Comparison of ENCODE assay signal across 1 cellular context in the genomic region with DNA sequence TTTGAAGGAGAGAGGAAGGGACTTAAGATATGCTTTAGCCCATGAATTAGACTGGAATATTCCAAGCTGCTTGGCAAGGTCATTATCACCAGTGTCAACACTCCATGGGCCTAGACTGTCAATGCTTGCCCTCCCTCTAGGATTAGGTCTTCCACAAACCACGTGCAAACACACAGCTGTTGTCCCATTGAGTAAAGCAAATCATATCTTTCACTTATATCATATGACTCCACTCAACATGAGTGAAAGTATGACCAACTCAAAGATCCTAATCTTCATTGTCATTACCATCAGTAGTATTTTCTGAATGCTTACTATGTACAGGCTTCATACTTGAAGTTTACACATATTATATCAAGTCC.
TF ChIP-seq lines count a peak whose summit lies in the region.

No MANE protein-coding gene starts in this region.

TF ChIP-seq in HepG2, 621 proteins besides CTCF, POLR2A, EP300 and RAD21 (continued from another document and continues in another):
- TF ChIP-seq HNF1A (IDR thresholded peaks at IDR 0.05; ENCODE audit: low read depth) (no peak), HNF1A (CRISPR knock-in tag; IDR thresholded peaks at IDR 0.05; ENCODE audit: borderline replicate concordance) (no peak), RFXAP (CRISPR knock-in tag; IDR thresholded peaks at IDR 0.05; ENCODE audit: borderline replicate concordance) (no peak), RXRB (CRISPR knock-in tag; IDR thresholded peaks at IDR 0.05; ENCODE audit: borderline replicate concordance) (peak; percentile 71), ZBTB37 (CRISPR knock-in tag; IDR thresholded peaks at IDR 0.05) (no peak), EHMT2 (IDR thresholded peaks at IDR 0.05; ENCODE audit: borderline replicate concordance, low read depth, low read length) (peak; percentile 46; the same call in 1 of the 2 replicates), TBX2 (CRISPR knock-in tag; IDR thresholded peaks at IDR 0.05; ENCODE audit: borderline replicate concordance) (no peak), NCOR1 (IDR thresholded peaks at IDR 0.05; ENCODE audit: borderline replicate concordance, low read length) (no peak), PPARG (CRISPR knock-in tag; conservative IDR thresholded peaks at IDR 0.05) (no peak), DR1 (CRISPR knock-in tag; IDR thresholded peaks at IDR 0.05) (no peak), ZNF709 (CRISPR knock-in tag; IDR thresholded peaks at IDR 0.05) (no peak), TEAD2 (CRISPR knock-in tag; IDR thresholded peaks at IDR 0.05) (no peak), NBN (conservative IDR thresholded peaks at IDR 0.05) (no peak), ZNF441 (CRISPR knock-in tag; IDR thresholded peaks at IDR 0.05; ENCODE audit: borderline replicate concordance) (no peak), ZNF138 (CRISPR knock-in tag; IDR thresholded peaks at IDR 0.05; ENCODE audit: low read depth) (no peak), KMT2B (CRISPR knock-in tag; IDR thresholded peaks at IDR 0.05) (no peak), SOX6 (IDR thresholded peaks at IDR 0.05) (no peak), SOX6 (CRISPR knock-in tag; IDR thresholded peaks at IDR 0.05) (peak; percentile 45; the same call in 1 of the 2 replicates), NPAS2 (CRISPR knock-in tag; IDR thresholded peaks at IDR 0.05; ENCODE audit: borderline replicate concordance) (no peak), SNAI1 (CRISPR knock-in tag; IDR thresholded peaks at IDR 0.05; ENCODE audit: borderline replicate concordance) (no peak), CHCHD3 (CRISPR knock-in tag; IDR thresholded peaks at IDR 0.05) (no peak), TCF7L2 (IDR thresholded peaks at IDR 0.05; ENCODE audit: low read depth, low read length) (no peak), KAT2B (IDR thresholded peaks at IDR 0.05; ENCODE audit: borderline replicate concordance, low read depth, low read length) (no peak), ATF4 (CRISPR knock-in tag; IDR thresholded peaks at IDR 0.05) (no peak), ZNF530 (CRISPR knock-in tag; IDR thresholded peaks at IDR 0.05; ENCODE audit: low read depth) (no peak), SIX1 (CRISPR knock-in tag; IDR thresholded peaks at IDR 0.05; ENCODE audit: borderline replicate concordance) (peak; percentile 27; the same call in 1 of the 2 replicates), ZNF251 (CRISPR knock-in tag; IDR thresholded peaks at IDR 0.05) (no peak), JUNB (CRISPR knock-in tag; IDR thresholded peaks at IDR 0.05; ENCODE audit: borderline replicate concordance) (no peak), ZNF737 (CRISPR knock-in tag; IDR thresholded peaks at IDR 0.05; ENCODE audit: borderline replicate concordance) (no peak), SIN3A (IDR thresholded peaks at IDR 0.05; ENCODE audit: borderline replicate concordance, low read depth, low read length) (0 out of 2 replicates have a peak, but pooled peaks have one; percentile 62), ZNF343 (CRISPR knock-in tag; IDR thresholded peaks at IDR 0.05) (no peak), ATF2 (CRISPR knock-in tag; IDR thresholded peaks at IDR 0.05) (no peak), FLYWCH1 (CRISPR knock-in tag; IDR thresholded peaks at IDR 0.05) (no peak), STAT5B (CRISPR knock-in tag; IDR thresholded peaks at IDR 0.05) (no peak), BCL6 (CRISPR knock-in tag; IDR thresholded peaks at IDR 0.05) (peak; percentile 97), ZFP82 (CRISPR knock-in tag; IDR thresholded peaks at IDR 0.05; ENCODE audit: borderline replicate concordance) (peak; percentile 39; the same call in 1 of the 2 replicates), IRF2 (CRISPR knock-in tag; IDR thresholded peaks at IDR 0.05) (peak; percentile 57; the same call in 1 of the 2 replicates), SIN3B (IDR thresholded peaks at IDR 0.05; ENCODE audit: low read length) (no peak), RAD51 (IDR thresholded peaks at IDR 0.05; ENCODE audit: borderline replicate concordance) (no peak), PRPF4 (IDR thresholded peaks at IDR 0.05; ENCODE audit: low read depth, low read length, poor library complexity, severe bottlenecking) (no peak), KLF16 (CRISPR knock-in tag; IDR thresholded peaks at IDR 0.05) (no peak), ZNF816 (CRISPR knock-in tag; IDR thresholded peaks at IDR 0.05; ENCODE audit: borderline replicate concordance) (peak; percentile 72; the same call in 1 of the 2 replicates), SPEN (CRISPR knock-in tag; IDR thresholded peaks at IDR 0.05; ENCODE audit: low read depth) (no peak), RCOR2 (CRISPR knock-in tag; IDR thresholded peaks at IDR 0.05) (no peak), ZNF800 (CRISPR knock-in tag; IDR thresholded peaks at IDR 0.05) (no peak), RXRA (CRISPR knock-in tag; IDR thresholded peaks at IDR 0.05) (no peak; the same call in 1 of the 2 replicates)
- TF ChIP-seq, protein P1, sequence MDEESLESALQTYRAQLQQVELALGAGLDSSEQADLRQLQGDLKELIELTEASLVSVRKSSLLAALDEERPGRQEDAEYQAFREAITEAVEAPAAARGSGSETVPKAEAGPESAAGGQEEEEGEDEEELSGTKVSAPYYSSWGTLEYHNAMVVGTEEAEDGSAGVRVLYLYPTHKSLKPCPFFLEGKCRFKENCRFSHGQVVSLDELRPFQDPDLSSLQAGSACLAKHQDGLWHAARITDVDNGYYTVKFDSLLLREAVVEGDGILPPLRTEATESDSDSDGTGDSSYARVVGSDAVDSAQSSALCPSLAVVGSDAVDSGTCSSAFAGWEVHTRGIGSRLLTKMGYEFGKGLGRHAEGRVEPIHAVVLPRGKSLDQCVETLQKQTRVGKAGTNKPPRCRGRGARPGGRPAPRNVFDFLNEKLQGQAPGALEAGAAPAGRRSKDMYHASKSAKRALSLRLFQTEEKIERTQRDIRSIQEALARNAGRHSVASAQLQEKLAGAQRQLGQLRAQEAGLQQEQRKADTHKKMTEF (CRISPR knock-in tag; IDR thresholded peaks at IDR 0.05) = no peak
- TF ChIP-seq, protein P2, sequence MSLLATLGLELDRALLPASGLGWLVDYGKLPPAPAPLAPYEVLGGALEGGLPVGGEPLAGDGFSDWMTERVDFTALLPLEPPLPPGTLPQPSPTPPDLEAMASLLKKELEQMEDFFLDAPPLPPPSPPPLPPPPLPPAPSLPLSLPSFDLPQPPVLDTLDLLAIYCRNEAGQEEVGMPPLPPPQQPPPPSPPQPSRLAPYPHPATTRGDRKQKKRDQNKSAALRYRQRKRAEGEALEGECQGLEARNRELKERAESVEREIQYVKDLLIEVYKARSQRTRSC (CRISPR knock-in tag; IDR thresholded peaks at IDR 0.05; ENCODE audit: low read depth) = no peak
- TF ChIP-seq, protein P3, sequence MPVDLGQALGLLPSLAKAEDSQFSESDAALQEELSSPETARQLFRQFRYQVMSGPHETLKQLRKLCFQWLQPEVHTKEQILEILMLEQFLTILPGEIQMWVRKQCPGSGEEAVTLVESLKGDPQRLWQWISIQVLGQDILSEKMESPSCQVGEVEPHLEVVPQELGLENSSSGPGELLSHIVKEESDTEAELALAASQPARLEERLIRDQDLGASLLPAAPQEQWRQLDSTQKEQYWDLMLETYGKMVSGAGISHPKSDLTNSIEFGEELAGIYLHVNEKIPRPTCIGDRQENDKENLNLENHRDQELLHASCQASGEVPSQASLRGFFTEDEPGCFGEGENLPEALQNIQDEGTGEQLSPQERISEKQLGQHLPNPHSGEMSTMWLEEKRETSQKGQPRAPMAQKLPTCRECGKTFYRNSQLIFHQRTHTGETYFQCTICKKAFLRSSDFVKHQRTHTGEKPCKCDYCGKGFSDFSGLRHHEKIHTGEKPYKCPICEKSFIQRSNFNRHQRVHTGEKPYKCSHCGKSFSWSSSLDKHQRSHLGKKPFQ (CRISPR knock-in tag; IDR thresholded peaks at IDR 0.05; ENCODE audit: insufficient replicate concordance) = no peak
- TF ChIP-seq, protein P4, sequence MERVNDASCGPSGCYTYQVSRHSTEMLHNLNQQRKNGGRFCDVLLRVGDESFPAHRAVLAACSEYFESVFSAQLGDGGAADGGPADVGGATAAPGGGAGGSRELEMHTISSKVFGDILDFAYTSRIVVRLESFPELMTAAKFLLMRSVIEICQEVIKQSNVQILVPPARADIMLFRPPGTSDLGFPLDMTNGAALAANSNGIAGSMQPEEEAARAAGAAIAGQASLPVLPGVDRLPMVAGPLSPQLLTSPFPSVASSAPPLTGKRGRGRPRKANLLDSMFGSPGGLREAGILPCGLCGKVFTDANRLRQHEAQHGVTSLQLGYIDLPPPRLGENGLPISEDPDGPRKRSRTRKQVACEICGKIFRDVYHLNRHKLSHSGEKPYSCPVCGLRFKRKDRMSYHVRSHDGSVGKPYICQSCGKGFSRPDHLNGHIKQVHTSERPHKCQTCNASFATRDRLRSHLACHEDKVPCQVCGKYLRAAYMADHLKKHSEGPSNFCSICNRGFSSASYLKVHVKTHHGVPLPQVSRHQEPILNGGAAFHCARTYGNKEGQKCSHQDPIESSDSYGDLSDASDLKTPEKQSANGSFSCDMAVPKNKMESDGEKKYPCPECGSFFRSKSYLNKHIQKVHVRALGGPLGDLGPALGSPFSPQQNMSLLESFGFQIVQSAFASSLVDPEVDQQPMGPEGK (CRISPR knock-in tag; IDR thresholded peaks at IDR 0.05) = peak; percentile 10
